ENCODE assay signal across 13 cellular contexts in the genomic region with DNA sequence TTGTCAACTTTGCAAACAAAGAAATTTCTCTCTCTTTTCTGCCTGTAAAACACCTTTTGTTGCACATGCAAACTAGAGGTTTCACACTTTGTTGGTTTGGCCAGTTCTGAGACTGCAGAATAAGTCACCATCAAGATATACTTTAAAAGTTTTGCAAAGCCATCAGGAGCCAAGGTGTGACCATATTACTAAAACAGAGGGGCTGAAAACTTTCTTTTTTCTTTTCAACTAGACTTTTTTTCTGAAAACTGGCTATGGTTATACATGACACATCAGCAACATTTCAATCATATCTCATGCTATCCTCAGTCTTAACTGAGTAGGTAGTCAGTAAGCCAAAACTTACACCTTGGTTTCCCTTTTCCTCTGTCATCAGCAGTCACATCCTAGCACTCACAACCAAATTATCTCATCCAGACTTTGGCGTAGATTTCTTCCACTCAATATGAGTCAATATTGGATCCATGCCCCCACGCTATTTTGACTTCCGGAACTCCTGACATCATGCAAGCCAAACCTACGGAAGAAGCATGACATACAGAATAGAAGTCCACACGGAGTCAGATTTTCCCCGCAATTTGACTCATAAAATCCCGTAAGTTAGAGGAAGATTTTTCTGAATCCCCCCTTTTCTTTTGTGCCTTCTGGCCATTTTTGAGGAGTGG.
DNase-seq lines count a peak whose midpoint lies in the region; ATAC-seq lines count a peak whose summit lies in the region.
"Had no signal": no experiment of that assay in that cellular context is flagged by ENCODE, and none has a peak within 500 bp of the region (broad histone marks: within the 10 kb centered on the region; RNA-seq: fewer than 3 reads in every experiment).

No MANE protein-coding gene starts in this region.

- H3K27me3 Mint-ChIP-seq in central memory CD8-positive, alpha-beta T cell, result no peaks in the 10 kb centered on the region
- H3K27me3 Mint-ChIP-seq: T-helper 17 cell had no signal

- ATAC-seq in GM18867 (IDR thresholded peaks at IDR 0.05; ENCODE audit: unreplicated experiment) (peak; percentile 76), GM21526 (IDR thresholded peaks at IDR 0.05; ENCODE audit: low FRiP score, unreplicated experiment) (peak; percentile 63), HG03175 (IDR thresholded peaks at IDR 0.05; ENCODE audit: unreplicated experiment) (peak; percentile 74)
- ATAC-seq in central memory CD8-positive, alpha-beta T cell (replicated peaks; ENCODE audit: extremely low read depth, poor library complexity, severe bottlenecking), result peak; percentile 42
- ATAC-seq: right lobe of liver, T-helper 17 cell had no signal

- H3K4me3 Mint-ChIP-seq in central memory CD8-positive, alpha-beta T cell, result peak overlapping the region; percentile 23
- H3K4me3 Mint-ChIP-seq: T-helper 17 cell had no signal

- H3K27ac ChIP-seq in caudate nucleus (ENCODE audit: low read depth, low read length), result no peak overlapping the region
- H3K27ac ChIP-seq: right lobe of liver had no signal

- no peaks in the 10 kb centered on the region for H3K9me3 Mint-ChIP-seq in central memory CD8-positive, alpha-beta T cell

- H3K36me3 Mint-ChIP-seq in central memory CD8-positive, alpha-beta T cell (ENCODE audit: insufficient read depth), result peaks cover 15% of the 10 kb centered on the region

- DNase-seq in central memory CD8-positive, alpha-beta T cell (ENCODE audit: low spot score in 2 of 2), result no peak
- DNase-seq in stimulated activated CD8-positive, alpha-beta memory T cell treated with anti-CD3 and anti-CD28 coated beads, Interleukin-4, amount 100 ng/mL, for 48 hours, result no peak
- DNase-seq in NCI-H446 (lab: John Stamatoyannopoulos, UW) (no peak), caudate nucleus (lab: John Stamatoyannopoulos, UW) (no peak), NCI-H748 (lab: John Stamatoyannopoulos, UW; ENCODE audit: unreplicated experiment) (no peak)
- DNase-seq: DND-41, mesendoderm, NCI-H526 treated with DMSO at 0.1 percent for 48 hours, right lobe of liver, T-helper 17 cell had no signal

- H3K27ac Mint-ChIP-seq in central memory CD8-positive, alpha-beta T cell (ENCODE audit: low read depth), result no peak overlapping the region
- H3K27ac Mint-ChIP-seq: T-helper 17 cell had no signal

- peaks cover 27% of the 10 kb centered on the region for H3K4me1 Mint-ChIP-seq in central memory CD8-positive, alpha-beta T cell
